ENCODE assay signal across 13 cellular contexts in genomic region chr17:6077746-6078145, GRCh38. TPM values are rescaled to one million over a fixed set of nuclear protein-coding genes. Genes with fewer than 3 reads are reported as not detected.
"Had no signal": no experiment of that assay in that cellular context is flagged by ENCODE, and none has a peak within 500 bp of the region (broad histone marks: within the 10 kb centered on the region; RNA-seq: fewer than 3 reads in every experiment).

No MANE protein-coding gene starts in this region.

- H3K9me3 ChIP-seq: heart left ventricle, prostate gland, right lobe of liver, thyroid gland had no signal

- H3K4me1 Mint-ChIP-seq: naive thymus-derived CD8-positive, alpha-beta T cell; stimulated activated memory B cell treated with anti-CD40 and anti-IgM and Interleukin-4, amounts not matched to agents 10 μg/mL and 1 μg/mL and 100 μg/mL, for 72 hours had no signal

- H3K27ac ChIP-seq: heart left ventricle, parathyroid adenoma, prostate gland, right lobe of liver, thyroid gland had no signal

- H3K36me3 Mint-ChIP-seq: naive thymus-derived CD8-positive, alpha-beta T cell; stimulated activated memory B cell treated with anti-CD40 and anti-IgM and Interleukin-4, amounts not matched to agents 10 μg/mL and 1 μg/mL and 100 μg/mL, for 72 hours; type B pancreatic cell had no signal

- H3K27me3 ChIP-seq: right lobe of liver, thyroid gland had no signal

- H3K4me3 Mint-ChIP-seq: naive thymus-derived CD8-positive, alpha-beta T cell; stimulated activated memory B cell treated with anti-CD40 and anti-IgM and Interleukin-4, amounts not matched to agents 10 μg/mL and 1 μg/mL and 100 μg/mL, for 72 hours; stimulated activated naive CD8-positive, alpha-beta T cell treated with anti-CD3 and anti-CD28 coated beads, Interleukin-15, Interleukin-2, amounts not matched to agents 100 ng/mL and 50 ng/mL, for 24 hours had no signal

- H3K9me3 Mint-ChIP-seq: naive thymus-derived CD8-positive, alpha-beta T cell; stimulated activated memory B cell treated with anti-CD40 and anti-IgM and Interleukin-4, amounts not matched to agents 10 μg/mL and 1 μg/mL and 100 μg/mL, for 72 hours; stimulated activated naive CD8-positive, alpha-beta T cell treated with anti-CD3 and anti-CD28 coated beads, Interleukin-15, Interleukin-2, amounts not matched to agents 100 ng/mL and 50 ng/mL, for 24 hours; type B pancreatic cell had no signal

- H3K36me3 ChIP-seq: prostate gland, right lobe of liver, thyroid gland had no signal

- H3K27ac Mint-ChIP-seq: naive thymus-derived CD8-positive, alpha-beta T cell; stimulated activated memory B cell treated with anti-CD40 and anti-IgM and Interleukin-4, amounts not matched to agents 10 μg/mL and 1 μg/mL and 100 μg/mL, for 72 hours; stimulated activated naive CD8-positive, alpha-beta T cell treated with anti-CD3 and anti-CD28 coated beads, Interleukin-15, Interleukin-2, amounts not matched to agents 100 ng/mL and 50 ng/mL, for 24 hours had no signal

- H3K4me3 ChIP-seq: heart left ventricle, prostate gland, right lobe of liver, thyroid gland had no signal

- DNase-seq: heart left ventricle; hippocampal formation; kidney glomerular epithelial cell; mammary epithelial cell; naive thymus-derived CD8-positive, alpha-beta T cell; right lobe of liver; stimulated activated CD4-positive, alpha-beta T cell treated with anti-CD3 and anti-CD28 coated beads, Interleukin-4, amount 100 ng/mL, for 1 hour; thyroid gland had no signal

- H3K4me1 ChIP-seq: heart left ventricle, parathyroid adenoma, prostate gland, right lobe of liver, thyroid gland had no signal

RNA-seq across cellular contexts. Expression of gene WSCD1, which starts 7.6 kb away (rescaled TPM):
- total RNA-seq: mammary epithelial cell; naive thymus-derived CD8-positive, alpha-beta T cell had no signal
- polyA plus RNA-seq: mammary epithelial cell; naive thymus-derived CD8-positive, alpha-beta T cell had no signal
